1 cellular context compared by ENCODE assay signal in genomic region chr16:10497132-10498088, GRCh38.
TF ChIP-seq lines count a peak whose summit lies in the region.

No MANE protein-coding gene starts in this region.

TF ChIP-seq in K562, 482 proteins besides CTCF, POLR2A, EP300 and RAD21 (continued from another document and continues in another):
- no peak for TF ChIP-seq SIN3A (IDR thresholded peaks at IDR 0.05; ENCODE audit: borderline replicate concordance in 2 of 2, control insufficient read depth in 1 of 2, low read depth in 2 of 2, low read length in 2 of 2)
- peak; percentile 82 for TF ChIP-seq CREM (IDR thresholded peaks at IDR 0.05; ENCODE audit: low read depth)
- TF ChIP-seq, protein P1, sequence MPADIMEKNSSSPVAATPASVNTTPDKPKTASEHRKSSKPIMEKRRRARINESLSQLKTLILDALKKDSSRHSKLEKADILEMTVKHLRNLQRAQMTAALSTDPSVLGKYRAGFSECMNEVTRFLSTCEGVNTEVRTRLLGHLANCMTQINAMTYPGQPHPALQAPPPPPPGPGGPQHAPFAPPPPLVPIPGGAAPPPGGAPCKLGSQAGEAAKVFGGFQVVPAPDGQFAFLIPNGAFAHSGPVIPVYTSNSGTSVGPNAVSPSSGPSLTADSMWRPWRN (IDR thresholded peaks at IDR 0.05; ENCODE audit: low read depth) = peak; percentile 70; the same call in 1 of the 2 replicates
- no peak for TF ChIP-seq ZNF124 (CRISPR knock-in tag; IDR thresholded peaks at IDR 0.05)
- TF ChIP-seq, protein P2, sequence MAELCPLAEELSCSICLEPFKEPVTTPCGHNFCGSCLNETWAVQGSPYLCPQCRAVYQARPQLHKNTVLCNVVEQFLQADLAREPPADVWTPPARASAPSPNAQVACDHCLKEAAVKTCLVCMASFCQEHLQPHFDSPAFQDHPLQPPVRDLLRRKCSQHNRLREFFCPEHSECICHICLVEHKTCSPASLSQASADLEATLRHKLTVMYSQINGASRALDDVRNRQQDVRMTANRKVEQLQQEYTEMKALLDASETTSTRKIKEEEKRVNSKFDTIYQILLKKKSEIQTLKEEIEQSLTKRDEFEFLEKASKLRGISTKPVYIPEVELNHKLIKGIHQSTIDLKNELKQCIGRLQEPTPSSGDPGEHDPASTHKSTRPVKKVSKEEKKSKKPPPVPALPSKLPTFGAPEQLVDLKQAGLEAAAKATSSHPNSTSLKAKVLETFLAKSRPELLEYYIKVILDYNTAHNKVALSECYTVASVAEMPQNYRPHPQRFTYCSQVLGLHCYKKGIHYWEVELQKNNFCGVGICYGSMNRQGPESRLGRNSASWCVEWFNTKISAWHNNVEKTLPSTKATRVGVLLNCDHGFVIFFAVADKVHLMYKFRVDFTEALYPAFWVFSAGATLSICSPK (IDR thresholded peaks at IDR 0.05; ENCODE audit: borderline replicate concordance) = no peak
- peak; percentile 64 for TF ChIP-seq MBD2 (IDR thresholded peaks at IDR 0.05; ENCODE audit: borderline replicate concordance, low read depth)
- TF ChIP-seq SAFB2 (IDR thresholded peaks at IDR 0.05; ENCODE audit: borderline replicate concordance, low read depth, low read length, severe bottlenecking) = no peak
- TF ChIP-seq, protein P3, sequence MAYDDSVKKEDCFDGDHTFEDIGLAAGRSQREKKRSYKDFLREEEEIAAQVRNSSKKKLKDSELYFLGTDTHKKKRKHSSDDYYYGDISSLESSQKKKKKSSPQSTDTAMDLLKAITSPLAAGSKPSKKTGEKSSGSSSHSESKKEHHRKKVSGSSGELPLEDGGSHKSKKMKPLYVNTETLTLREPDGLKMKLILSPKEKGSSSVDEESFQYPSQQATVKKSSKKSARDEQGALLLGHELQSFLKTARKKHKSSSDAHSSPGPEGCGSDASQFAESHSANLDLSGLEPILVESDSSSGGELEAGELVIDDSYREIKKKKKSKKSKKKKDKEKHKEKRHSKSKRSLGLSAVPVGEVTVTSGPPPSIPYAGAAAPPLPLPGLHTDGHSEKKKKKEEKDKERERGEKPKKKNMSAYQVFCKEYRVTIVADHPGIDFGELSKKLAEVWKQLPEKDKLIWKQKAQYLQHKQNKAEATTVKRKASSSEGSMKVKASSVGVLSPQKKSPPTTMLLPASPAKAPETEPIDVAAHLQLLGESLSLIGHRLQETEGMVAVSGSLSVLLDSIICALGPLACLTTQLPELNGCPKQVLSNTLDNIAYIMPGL (CRISPR knock-in tag; IDR thresholded peaks at IDR 0.05) = no peak; the same call in 1 of the 2 replicates
- TF ChIP-seq ZNF695 (CRISPR knock-in tag; IDR thresholded peaks at IDR 0.05) = no peak
- TF ChIP-seq TEAD1 (CRISPR knock-in tag; IDR thresholded peaks at IDR 0.05) = no peak
- no peak for TF ChIP-seq E2F8 (IDR thresholded peaks at IDR 0.05; ENCODE audit: low read depth, partially characterized antibody)
- peak; percentile 84 for TF ChIP-seq SMARCC2 (IDR thresholded peaks at IDR 0.05; ENCODE audit: low read depth)
- TF ChIP-seq, protein P4, sequence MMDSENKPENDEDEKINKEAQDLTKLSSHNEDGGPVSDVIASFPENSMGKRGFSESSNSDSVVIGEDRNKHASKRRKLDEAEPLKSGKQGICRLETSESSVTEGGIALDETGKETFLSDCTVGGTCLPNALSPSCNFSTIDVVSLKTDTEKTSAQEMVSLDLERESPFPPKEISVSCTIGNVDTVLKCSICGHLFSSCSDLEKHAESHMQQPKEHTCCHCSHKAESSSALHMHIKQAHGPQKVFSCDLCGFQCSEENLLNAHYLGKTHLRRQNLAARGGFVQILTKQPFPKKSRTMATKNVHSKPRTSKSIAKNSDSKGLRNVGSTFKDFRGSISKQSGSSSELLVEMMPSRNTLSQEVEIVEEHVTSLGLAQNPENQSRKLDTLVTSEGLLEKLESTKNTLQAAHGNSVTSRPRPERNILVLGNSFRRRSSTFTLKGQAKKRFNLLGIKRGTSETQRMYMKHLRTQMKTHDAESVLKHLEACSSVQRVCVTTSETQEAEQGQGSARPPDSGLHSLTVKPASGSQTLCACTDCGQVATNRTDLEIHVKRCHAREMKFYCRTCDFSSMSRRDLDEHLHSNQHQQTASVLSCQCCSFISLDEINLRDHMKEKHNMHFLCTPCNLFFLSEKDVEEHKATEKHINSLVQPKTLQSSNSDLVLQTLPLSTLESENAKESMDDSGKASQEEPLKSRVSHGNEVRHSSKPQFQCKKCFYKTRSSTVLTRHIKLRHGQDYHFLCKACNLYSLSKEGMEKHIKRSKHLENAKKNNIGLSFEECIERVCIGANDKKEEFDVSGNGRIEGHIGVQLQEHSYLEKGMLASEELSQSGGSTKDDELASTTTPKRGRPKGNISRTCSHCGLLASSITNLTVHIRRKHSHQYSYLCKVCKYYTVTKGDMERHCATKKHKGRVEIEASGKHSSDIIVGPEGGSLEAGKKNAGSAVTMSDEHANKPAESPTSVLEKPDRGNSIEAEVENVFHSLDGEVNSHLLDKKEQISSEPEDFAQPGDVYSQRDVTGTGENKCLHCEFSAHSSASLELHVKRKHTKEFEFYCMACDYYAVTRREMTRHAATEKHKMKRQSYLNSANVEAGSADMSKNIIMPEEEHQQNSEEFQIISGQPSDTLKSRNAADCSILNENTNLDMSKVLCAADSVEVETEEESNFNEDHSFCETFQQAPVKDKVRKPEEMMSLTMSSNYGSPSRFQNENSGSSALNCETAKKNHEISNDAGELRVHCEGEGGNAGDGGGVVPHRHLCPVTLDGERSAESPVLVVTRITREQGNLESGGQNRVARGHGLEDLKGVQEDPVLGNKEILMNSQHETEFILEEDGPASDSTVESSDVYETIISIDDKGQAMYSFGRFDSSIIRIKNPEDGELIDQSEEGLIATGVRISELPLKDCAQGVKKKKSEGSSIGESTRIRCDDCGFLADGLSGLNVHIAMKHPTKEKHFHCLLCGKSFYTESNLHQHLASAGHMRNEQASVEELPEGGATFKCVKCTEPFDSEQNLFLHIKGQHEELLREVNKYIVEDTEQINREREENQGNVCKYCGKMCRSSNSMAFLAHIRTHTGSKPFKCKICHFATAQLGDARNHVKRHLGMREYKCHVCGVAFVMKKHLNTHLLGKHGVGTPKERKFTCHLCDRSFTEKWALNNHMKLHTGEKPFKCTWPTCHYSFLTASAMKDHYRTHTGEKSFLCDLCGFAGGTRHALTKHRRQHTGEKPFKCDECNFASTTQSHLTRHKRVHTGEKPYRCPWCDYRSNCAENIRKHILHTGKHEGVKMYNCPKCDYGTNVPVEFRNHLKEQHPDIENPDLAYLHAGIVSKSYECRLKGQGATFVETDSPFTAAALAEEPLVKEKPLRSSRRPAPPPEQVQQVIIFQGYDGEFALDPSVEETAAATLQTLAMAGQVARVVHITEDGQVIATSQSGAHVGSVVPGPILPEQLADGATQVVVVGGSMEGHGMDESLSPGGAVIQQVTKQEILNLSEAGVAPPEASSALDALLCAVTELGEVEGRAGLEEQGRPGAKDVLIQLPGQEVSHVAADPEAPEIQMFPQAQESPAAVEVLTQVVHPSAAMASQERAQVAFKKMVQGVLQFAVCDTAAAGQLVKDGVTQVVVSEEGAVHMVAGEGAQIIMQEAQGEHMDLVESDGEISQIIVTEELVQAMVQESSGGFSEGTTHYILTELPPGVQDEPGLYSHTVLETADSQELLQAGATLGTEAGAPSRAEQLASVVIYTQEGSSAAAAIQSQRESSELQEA (IDR thresholded peaks at IDR 0.05; ENCODE audit: low read depth) = no peak
- TF ChIP-seq TBL1XR1 (IDR thresholded peaks at IDR 0.05; ENCODE audit: low read length in 2 of 2) = peak; percentile 89 to 95
- TF ChIP-seq KLF1 (tag; IDR thresholded peaks at IDR 0.05) = no peak
- 0 out of 2 replicates have a peak, but pooled peaks have one; percentile 38 for TF ChIP-seq EGR1 (conservative IDR thresholded peaks at IDR 0.05)
- TF ChIP-seq FOXM1 (IDR thresholded peaks at IDR 0.05; ENCODE audit: low read depth) = peak; percentile 93
- no peak for TF ChIP-seq FOXM1 (CRISPR knock-in tag; IDR thresholded peaks at IDR 0.05; ENCODE audit: low read depth)
- TF ChIP-seq NONO (IDR thresholded peaks at IDR 0.05; ENCODE audit: low read depth in 2 of 2, low read length in 1 of 2) = 0 out of 4 replicates have a peak, but pooled peaks of 1 of the 2 experiments have one; percentile 55
- TF ChIP-seq, protein P5, sequence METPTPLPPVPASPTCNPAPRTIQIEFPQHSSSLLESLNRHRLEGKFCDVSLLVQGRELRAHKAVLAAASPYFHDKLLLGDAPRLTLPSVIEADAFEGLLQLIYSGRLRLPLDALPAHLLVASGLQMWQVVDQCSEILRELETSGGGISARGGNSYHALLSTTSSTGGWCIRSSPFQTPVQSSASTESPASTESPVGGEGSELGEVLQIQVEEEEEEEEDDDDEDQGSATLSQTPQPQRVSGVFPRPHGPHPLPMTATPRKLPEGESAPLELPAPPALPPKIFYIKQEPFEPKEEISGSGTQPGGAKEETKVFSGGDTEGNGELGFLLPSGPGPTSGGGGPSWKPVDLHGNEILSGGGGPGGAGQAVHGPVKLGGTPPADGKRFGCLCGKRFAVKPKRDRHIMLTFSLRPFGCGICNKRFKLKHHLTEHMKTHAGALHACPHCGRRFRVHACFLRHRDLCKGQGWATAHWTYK (CRISPR knock-in tag; IDR thresholded peaks at IDR 0.05) = no peak
- no peak for TF ChIP-seq ZNF518B (CRISPR knock-in tag; IDR thresholded peaks at IDR 0.05)
- peak; percentile 77 for TF ChIP-seq NEUROD1 (IDR thresholded peaks at IDR 0.05; ENCODE audit: borderline replicate concordance, low read depth, low read length, partially characterized antibody)
- TF ChIP-seq, protein P6, sequence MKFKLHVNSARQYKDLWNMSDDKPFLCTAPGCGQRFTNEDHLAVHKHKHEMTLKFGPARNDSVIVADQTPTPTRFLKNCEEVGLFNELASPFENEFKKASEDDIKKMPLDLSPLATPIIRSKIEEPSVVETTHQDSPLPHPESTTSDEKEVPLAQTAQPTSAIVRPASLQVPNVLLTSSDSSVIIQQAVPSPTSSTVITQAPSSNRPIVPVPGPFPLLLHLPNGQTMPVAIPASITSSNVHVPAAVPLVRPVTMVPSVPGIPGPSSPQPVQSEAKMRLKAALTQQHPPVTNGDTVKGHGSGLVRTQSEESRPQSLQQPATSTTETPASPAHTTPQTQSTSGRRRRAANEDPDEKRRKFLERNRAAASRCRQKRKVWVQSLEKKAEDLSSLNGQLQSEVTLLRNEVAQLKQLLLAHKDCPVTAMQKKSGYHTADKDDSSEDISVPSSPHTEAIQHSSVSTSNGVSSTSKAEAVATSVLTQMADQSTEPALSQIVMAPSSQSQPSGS (CRISPR knock-in tag; IDR thresholded peaks at IDR 0.05) = no peak
- no peak for TF ChIP-seq NBN (IDR thresholded peaks at IDR 0.05; ENCODE audit: low read depth)
- TF ChIP-seq ZNF696 (CRISPR knock-in tag; conservative IDR thresholded peaks at IDR 0.05) = no peak
- TF ChIP-seq, protein P7, sequence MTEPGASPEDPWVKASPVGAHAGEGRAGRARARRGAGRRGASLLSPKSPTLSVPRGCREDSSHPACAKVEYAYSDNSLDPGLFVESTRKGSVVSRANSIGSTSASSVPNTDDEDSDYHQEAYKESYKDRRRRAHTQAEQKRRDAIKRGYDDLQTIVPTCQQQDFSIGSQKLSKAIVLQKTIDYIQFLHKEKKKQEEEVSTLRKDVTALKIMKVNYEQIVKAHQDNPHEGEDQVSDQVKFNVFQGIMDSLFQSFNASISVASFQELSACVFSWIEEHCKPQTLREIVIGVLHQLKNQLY (CRISPR knock-in tag; conservative IDR thresholded peaks at IDR 0.05) = no peak
- peak in 1 of 2 experiments; percentile 61; a peak in 1 of 3 replicates for TF ChIP-seq CBX3 (IDR thresholded peaks at IDR 0.05; ENCODE audit: borderline replicate concordance in 1 of 2, low read length in 2 of 2)
- peak; percentile 41; the same call in 1 of the 2 replicates for TF ChIP-seq VEZF1 (CRISPR knock-in tag; IDR thresholded peaks at IDR 0.05)
- TF ChIP-seq HNRNPK (IDR thresholded peaks at IDR 0.05; ENCODE audit: low read depth, low read length, poor library complexity, severe bottlenecking) = no peak
- TF ChIP-seq SIRT6 (IDR thresholded peaks at IDR 0.05; ENCODE audit: low read depth, low read length) = no peak
- TF ChIP-seq CBFA2T3 (IDR thresholded peaks at IDR 0.05) = peak; percentile 100
